Comparison of ENCODE assay signal across 8 cellular contexts in the genomic region with DNA sequence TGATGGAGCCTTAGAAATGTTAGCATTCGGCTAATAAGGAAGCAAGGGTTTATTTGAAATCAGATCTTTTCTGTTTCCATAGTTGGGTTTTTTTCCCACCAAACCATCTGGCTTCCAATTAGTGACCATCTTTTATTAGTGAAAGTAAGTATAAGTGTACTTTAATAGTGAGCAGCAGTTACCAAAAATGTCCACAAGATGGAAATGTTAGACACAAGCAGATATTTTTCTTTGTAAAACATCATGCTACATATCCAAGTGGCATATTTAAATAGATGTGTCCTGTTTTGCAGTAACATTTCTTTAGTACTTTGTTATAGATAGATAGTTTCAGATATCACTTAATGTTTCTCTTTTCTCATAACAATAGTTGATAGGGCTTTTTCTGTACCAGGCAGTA. TPM values are rescaled to one million over a fixed set of nuclear protein-coding genes. Genes with fewer than 3 reads are reported as not detected.
A peak's percentile ranks its signal among the peaks of the same experiment; 100 is the strongest.
DNase-seq lines count a peak whose midpoint lies in the region; ATAC-seq and TF ChIP-seq lines count a peak whose summit lies in the region.

No MANE protein-coding gene starts in this region.

- H3K27me3 ChIP-seq in transverse colon, result no peaks in the 10 kb centered on the region

- H3K9me3 ChIP-seq in HEK293 (ENCODE audit: control insufficient read depth, insufficient read depth, low read depth, low read length) (no peaks in the 10 kb centered on the region), SK-N-MC (ENCODE audit: low read depth, low read length) (no peaks in the 10 kb centered on the region), transverse colon (no peaks in the 10 kb centered on the region)

- H3K27me3 Mint-ChIP-seq in CD14-positive monocyte (ENCODE audit: low read depth in 3 of 3), result no peaks in the 10 kb centered on the region
- H3K27me3 Mint-ChIP-seq in T-cell, result no peaks in the 10 kb centered on the region

- H3K27ac Mint-ChIP-seq in CD14-positive monocyte (no peak overlapping the region), T-cell (no peak overlapping the region)

- CTCF ChIA-PET in HEK293 (lab: Yijun Ruan, JAX), result interaction anchor here (0.7 to 2.6 kb wide), 3 partner anchors 9 to 182 kb away, joined by 3 to 11 read pairs (median 5); no protein-coding TSS in a partner anchor
- CTCF ChIA-PET in T-cell (lab: Charles Lee), result interaction anchor here in 1 of 2 donors (0.6 to 1.0 kb wide), 2 partner anchors 31 to 199 kb away, joined by 3 to 12 read pairs; no protein-coding TSS in a partner anchor

- H3K4me3 ChIP-seq in HEK293 (ENCODE audit: low read depth, low read length) (no peak overlapping the region), SK-N-MC (no peak overlapping the region), transverse colon (no peak overlapping the region)

- no peak overlapping the region for H3K4me3 Mint-ChIP-seq in CD14-positive monocyte
- H3K4me3 Mint-ChIP-seq in T-cell, result no peak overlapping the region

- H3K9ac ChIP-seq in SK-N-MC (ENCODE audit: insufficient read length), result no peak overlapping the region

- H3K36me3 ChIP-seq in HEK293 (ENCODE audit: control insufficient read depth in 2 of 2, insufficient read depth in 1 of 2, low read length in 2 of 2) (peaks cover 30 to 36% of the 10 kb centered on the region in 2 experiments), SK-N-MC (ENCODE audit: insufficient read depth, low read length) (peaks cover 41% of the 10 kb centered on the region), transverse colon (peaks cover 0 to 10% (median 4%) of the 10 kb centered on the region in 4 donors)

- in situ Hi-C loops in transverse colon (cut with MboI; ENCODE audit: low pct_ligation_motif_present in 1 of 4, low pct_unique_long_range_greater_than_20kb in 1 of 4, low sequenced_read_pairs in 3 of 4), result no loop called here

- no peaks in the 10 kb centered on the region for H3K9me3 Mint-ChIP-seq in CD14-positive monocyte
- no peaks in the 10 kb centered on the region for H3K9me3 Mint-ChIP-seq in T-cell

- DNase-seq in CD14-positive monocyte (ENCODE audit: low spot score) (no peak), SK-N-MC (ENCODE audit: low read depth, low spot score) (peak; percentile 73), globus pallidus (ENCODE audit: low spot score) (peak; percentile 35), transverse colon (no peak), NCI-H1105 (lab: John Stamatoyannopoulos, UW) (no peak), cortex of kidney (lab: John Stamatoyannopoulos, UW) (no peak), T-cell (no peak)

- peaks cover 2% of the 10 kb centered on the region for H3K4me1 Mint-ChIP-seq in CD14-positive monocyte
- H3K4me1 Mint-ChIP-seq in T-cell, result peaks cover 0 to 5% (median 0%) of the 10 kb centered on the region in 3 donors

- H3K4me1 ChIP-seq in HEK293 (ENCODE audit: control insufficient read depth, insufficient read depth, low read length) (no peaks in the 10 kb centered on the region), transverse colon (no peaks in the 10 kb centered on the region)

- no peak for ATAC-seq in T-cell (replicated peaks in 1 of 4)

- TF ChIP-seq EP300 in transverse colon (IDR thresholded peaks at IDR 0.05; ENCODE audit: low read depth), result no peak

- no peak overlapping the region for H3K27ac ChIP-seq in HEK293 (ENCODE audit: extremely low read depth, low read depth, low read length)
- 0 out of 2 replicates have a peak overlapping the region, but pooled peaks have one; percentile 3 for H3K27ac ChIP-seq in SK-N-MC
- no peak overlapping the region for H3K27ac ChIP-seq in transverse colon

- intact Hi-C loops in CD14-positive monocyte (cut with micrococcal nuclease) (no loop called here), transverse colon (cut with DNase I; ENCODE audit: low total_unique reads) (no loop called here)

- 80% methylated on average over 1 of the region's 1 CpG for WGBS in transverse colon (ENCODE audit: low coverage in 1 of 2), 2 donors

- POLR2A ChIA-PET in HEK293 (lab: Yijun Ruan, JAX), result no interaction called here
- POLR2A ChIA-PET in T-cell (lab: Charles Lee), result no interaction called here

- H3K36me3 Mint-ChIP-seq in CD14-positive monocyte (peaks cover 36 to 51% of the 10 kb centered on the region in 2 donors), T-cell (peaks cover 49% of the 10 kb centered on the region)

- TF ChIP-seq CTCF in CD14-positive monocyte (IDR thresholded peaks at IDR 0.05) (peak; percentile 50), HEK293 (tag by site-specific recombination; IDR thresholded peaks at IDR 0.05) (no peak), transverse colon (IDR thresholded peaks at IDR 0.05) (peak; percentile 28 to 45 (median 39))

- no peak for TF ChIP-seq POLR2A in transverse colon (IDR thresholded peaks at IDR 0.05)

TF ChIP-seq in HEK293, 187 proteins besides CTCF, POLR2A, EP300 and RAD21:
- no peak for TF ChIP-seq ZNF670 (tag by site-specific recombination; IDR thresholded peaks at IDR 0.05; ENCODE audit: low read depth)
- TF ChIP-seq ZNF654 (tag by site-specific recombination; IDR thresholded peaks at IDR 0.05; ENCODE audit: low read depth), result peak; percentile 50

RNA-seq across cellular contexts. Expression of a gene that starts 28.8 kb away (rescaled TPM):
- polyA plus RNA-seq in CD14-positive monocyte, result 10 to 100 TPM; 16.0 to 20.9 TPM
- total RNA-seq in transverse colon, result 10 to 100 TPM in 2 of 4 donors, 1 to 10 TPM in 2; 4.4 to 32.2 (median 7.9) TPM
- 10 to 100 TPM; 16.3 to 29.6 (median 21.5) TPM for total RNA-seq in T-cell

RNA-seq across cellular contexts. Expression of a gene that starts 40.2 kb away (rescaled TPM):
- over 10,000 TPM; 13,865 to 46,644 TPM for polyA plus RNA-seq in CD14-positive monocyte
- 10 to 100 TPM in 3 of 4 donors, 1 to 10 TPM in 1; 2.0 to 43.0 (median 25.3) TPM for total RNA-seq in transverse colon
- total RNA-seq in T-cell, result 10 to 100 TPM in 1 of 5 donors, 1 to 10 TPM in 4; 3.4 to 17.4 (median 5.0) TPM

Comparison
In these comparisons a context has a peak if more than half of its experiments do, and no peak if none do; other contexts are left out.
1. DNase-seq: peak in SK-N-MC (single experiment) and globus pallidus (single experiment); none in CD14-positive monocyte (single experiment), transverse colon (single experiment), NCI-H1105 (single experiment), cortex of kidney (single experiment) and T-cell (0 of 34).